ENCODE assay signal across 18 cellular contexts in genomic region chr15:98443483-98443882, GRCh38.
DNase-seq lines count a peak whose midpoint lies in the region; ATAC-seq and TF ChIP-seq lines count a peak whose summit lies in the region.
"Had no signal": no experiment of that assay in that cellular context is flagged by ENCODE, and none has a peak within 500 bp of the region (broad histone marks: within the 10 kb centered on the region; RNA-seq: fewer than 3 reads in every experiment).

No MANE protein-coding gene starts in this region.

- H3K9me2 ChIP-seq in Loucy (replicated peaks; ENCODE audit: low read depth, low read length) (no peaks in the 10 kb centered on the region), hepatocyte (replicated peaks; ENCODE audit: insufficient read depth) (no peaks in the 10 kb centered on the region)

- H3K9ac ChIP-seq in Loucy (ENCODE audit: low read depth, low read length, poor library complexity, severe bottlenecking) = no peak overlapping the region

- peak overlapping the region; percentile 63; the same call in 1 of the 2 replicates for H2AFZ ChIP-seq in Loucy (ENCODE audit: low read length)
- H2AFZ ChIP-seq in hepatocyte = no peak overlapping the region

- H3K9me3 Mint-ChIP-seq in nephron (peaks cover 12% of the 10 kb centered on the region), type B pancreatic cell (no peaks in the 10 kb centered on the region)
- H3K9me3 Mint-ChIP-seq: CD8-positive, alpha-beta T cell; HFFc6 had no signal

- H4K20me1 ChIP-seq in Loucy (ENCODE audit: insufficient read depth, low read length, poor library complexity, severe bottlenecking) (no peaks in the 10 kb centered on the region), hepatocyte (ENCODE audit: insufficient read depth, poor library complexity, severe bottlenecking) (no peaks in the 10 kb centered on the region)

- H3K36me3 ChIP-seq in Loucy (ENCODE audit: insufficient read depth, low read length) (no peaks in the 10 kb centered on the region), hepatocyte (replicated peaks; ENCODE audit: insufficient read depth, low read depth) (no peaks in the 10 kb centered on the region)

- H3K36me3 Mint-ChIP-seq in nephron (ENCODE audit: low read depth) = peaks cover 3% of the 10 kb centered on the region
- no peaks in the 10 kb centered on the region for H3K36me3 Mint-ChIP-seq in type B pancreatic cell
- H3K36me3 Mint-ChIP-seq: CD8-positive, alpha-beta T cell had no signal

- peak overlapping the region; percentile 69 for H3K4me2 ChIP-seq in Loucy (ENCODE audit: low read depth, low read length, poor library complexity, severe bottlenecking)
- H3K4me2 ChIP-seq in hepatocyte = peak overlapping the region; percentile 36

- intact Hi-C loops in Right ventricle myocardium inferior (cut with DNase I) = loop anchor here (5.0 kb wide), 1 partner anchor 634 kb away; no protein-coding TSS in a partner anchor

- TF ChIP-seq CTCF in Loucy (conservative IDR thresholded peaks at IDR 0.05; ENCODE audit: low read length) (no peak), hepatocyte (IDR thresholded peaks at IDR 0.05; ENCODE audit: poor library complexity) (no peak), nephron (IDR thresholded peaks at IDR 0.05; ENCODE audit: unreplicated experiment in 3 of 3) (no peak), type B pancreatic cell (conservative IDR thresholded peaks at IDR 0.05) (no peak)

- DNase-seq in hepatocyte (ENCODE audit: low spot score) (no peak), type B pancreatic cell (ENCODE audit: extremely low spot score, unreplicated experiment) (no peak), Right ventricle myocardium inferior (ENCODE audit: missing footprints) (no peak), NCI-H1694 treated with DMSO at 0.1 percent for 48 hours (lab: John Stamatoyannopoulos, UW) (no peak)
- no peak for DNase-seq in activated CD8-positive, alpha-beta memory T cell treated with anti-CD3 and anti-CD28 coated beads for 24 hours
- DNase-seq: C1 segment of cervical spinal cord; CD8-positive, alpha-beta T cell; COR-L47; DMS153; DMS79 treated with DMSO at 0.1 percent for 48 hours; EL; GDM1; HCEC 1CT; HFFc6 had no signal

- ATAC-seq in Right ventricle myocardium inferior = no peak
- ATAC-seq: CD8-positive, alpha-beta T cell; HepG2 had no signal

- H3F3A ChIP-seq in Loucy (ENCODE audit: low read depth) = no peaks in the 10 kb centered on the region

- H3K27ac Mint-ChIP-seq in nephron (peak overlapping the region in 2 of 3 experiments; percentile 37 to 42), type B pancreatic cell (peak overlapping the region; percentile 49)
- H3K27ac Mint-ChIP-seq: B cell; CD8-positive, alpha-beta T cell; HFFc6 had no signal

- H3K4me1 Mint-ChIP-seq in nephron = peaks cover 22% of the 10 kb centered on the region
- peaks cover 22% of the 10 kb centered on the region for H3K4me1 Mint-ChIP-seq in type B pancreatic cell (ENCODE audit: unreplicated experiment)

- H3K9me3 ChIP-seq in Loucy (ENCODE audit: insufficient read depth, low read depth, low read length) (no peaks in the 10 kb centered on the region), hepatocyte (ENCODE audit: low read depth) (no peaks in the 10 kb centered on the region)

- H3K79me2 ChIP-seq in Loucy (ENCODE audit: insufficient read depth, low read length) (no peaks in the 10 kb centered on the region), hepatocyte (no peaks in the 10 kb centered on the region)

- H3K27me3 Mint-ChIP-seq in nephron (ENCODE audit: low read depth) (peaks cover 8% of the 10 kb centered on the region), type B pancreatic cell (peaks cover 6% of the 10 kb centered on the region)

- WGBS in hepatocyte (ENCODE audit: low lambda C conversion rate, missing lambda C conversion rate) = 49% methylated on average over 7 of the region's 7 CpGs

- H3K27me3 ChIP-seq in Loucy (ENCODE audit: insufficient read depth, low read length, poor library complexity, severe bottlenecking) (no peaks in the 10 kb centered on the region), hepatocyte (no peaks in the 10 kb centered on the region)

- H3K27ac ChIP-seq in hepatocyte = no peak overlapping the region

- H3K4me3 Mint-ChIP-seq in nephron (no peak overlapping the region), type B pancreatic cell (no peak overlapping the region)
- H3K4me3 Mint-ChIP-seq: B cell; CD8-positive, alpha-beta T cell; HFFc6 had no signal

- H3K4me1 ChIP-seq in Loucy (ENCODE audit: insufficient read depth, low read length, poor library complexity, severe bottlenecking) (peaks cover 8% of the 10 kb centered on the region), hepatocyte (ENCODE audit: insufficient read depth) (peaks cover 12% of the 10 kb centered on the region)

- H3K4me3 ChIP-seq in Loucy (ENCODE audit: low read length, poor library complexity, severe bottlenecking) = no peak overlapping the region
- H3K4me3 ChIP-seq in hepatocyte = no peak overlapping the region
